ENCODE assay signal across 1 cellular context in genomic region chr19:3132971-3133792, GRCh38.
TF ChIP-seq lines count a peak whose summit lies in the region.

No MANE protein-coding gene starts in this region.

TF ChIP-seq in K562, 482 proteins besides CTCF, POLR2A, EP300 and RAD21 (continues in another document):
- TF ChIP-seq BACH1 (tag; IDR thresholded peaks at IDR 0.05) (peak; percentile 64; the same call in 1 of the 2 replicates), PHF21A (IDR thresholded peaks at IDR 0.05; ENCODE audit: borderline replicate concordance, low read depth) (no peak), E2F5 (CRISPR knock-in tag; IDR thresholded peaks at IDR 0.05) (no peak), ZBTB17 (CRISPR knock-in tag; IDR thresholded peaks at IDR 0.05) (0 out of 2 replicates have a peak, but pooled peaks have one; percentile 24), PKNOX1 (IDR thresholded peaks at IDR 0.05) (peak; percentile 60), FOXA3 (CRISPR knock-in tag; conservative IDR thresholded peaks at IDR 0.05 in 1 of 2, IDR thresholded peaks at IDR 0.05 in 1 of 2) (peak in 1 of 2 experiments; percentile 21; a peak in 1 of 4 replicates), TFAP4 (CRISPR knock-in tag; IDR thresholded peaks at IDR 0.05; ENCODE audit: borderline replicate concordance) (peak; percentile 12; the same call in 1 of the 2 replicates), CXXC5 (CRISPR knock-in tag; IDR thresholded peaks at IDR 0.05) (peak; percentile 48; the same call in 1 of the 2 replicates), TCF3 (CRISPR knock-in tag; IDR thresholded peaks at IDR 0.05) (peak; percentile 55), ZNF316 (IDR thresholded peaks at IDR 0.05) (peak; percentile 44), BRF2 (IDR thresholded peaks at IDR 0.05; ENCODE audit: borderline replicate concordance, insufficient read depth, insufficient read length) (no peak), POU5F1 (IDR thresholded peaks at IDR 0.05; ENCODE audit: borderline replicate concordance, low read depth, low read length, partially characterized antibody) (peak; percentile 3), ZNF197 (CRISPR knock-in tag; IDR thresholded peaks at IDR 0.05; ENCODE audit: low read depth) (peak; percentile 47; the same call in 1 of the 2 replicates), CBFA2T3 (IDR thresholded peaks at IDR 0.05) (peak; percentile 77), GATAD2B (IDR thresholded peaks at IDR 0.05; ENCODE audit: borderline replicate concordance) (no peak), LCOR (CRISPR knock-in tag; IDR thresholded peaks at IDR 0.05) (0 out of 2 replicates have a peak, but pooled peaks have one; percentile 30), KLF6 (CRISPR knock-in tag; IDR thresholded peaks at IDR 0.05; ENCODE audit: borderline replicate concordance) (no peak), CC2D1A (IDR thresholded peaks at IDR 0.05) (no peak; the same call in 1 of the 2 replicates), ZNF445 (CRISPR knock-in tag; IDR thresholded peaks at IDR 0.05; ENCODE audit: low read depth) (no peak), FOSL1 (tag; conservative IDR thresholded peaks at IDR 0.05) (peak; percentile 89), DMBX1 (CRISPR knock-in tag; IDR thresholded peaks at IDR 0.05; ENCODE audit: borderline replicate concordance) (peak; percentile 75), NCOR1 (IDR thresholded peaks at IDR 0.05) (peak; percentile 5; the same call in 1 of the 2 replicates), ZBTB7A (IDR thresholded peaks at IDR 0.05; ENCODE audit: borderline replicate concordance, control insufficient read depth, low read depth, low read length) (no peak; the same call in 1 of the 2 replicates), SMARCE1 (IDR thresholded peaks at IDR 0.05) (peak; percentile 58; the same call in 1 of the 2 replicates), TEAD4 (IDR thresholded peaks at IDR 0.05; ENCODE audit: low read length) (peak; percentile 67; the same call in 1 of the 2 replicates), TEAD4 (CRISPR knock-in tag; IDR thresholded peaks at IDR 0.05; ENCODE audit: borderline replicate concordance) (no peak), ZNF449 (CRISPR knock-in tag; IDR thresholded peaks at IDR 0.05) (0 out of 2 replicates have a peak, but pooled peaks have one; percentile 19), ZNF395 (CRISPR knock-in tag; IDR thresholded peaks at IDR 0.05) (peak; percentile 96), ARID1B (IDR thresholded peaks at IDR 0.05) (peak; percentile 77), EGR1 (conservative IDR thresholded peaks at IDR 0.05) (peak; percentile 91), CREM (IDR thresholded peaks at IDR 0.05; ENCODE audit: low read depth) (peak; percentile 61; the same call in 1 of the 2 replicates), JUND (IDR thresholded peaks at IDR 0.05; ENCODE audit: borderline replicate concordance, low read depth, low read length) (peak; percentile 12; the same call in 1 of the 2 replicates), JUND (tag; IDR thresholded peaks at IDR 0.05; ENCODE audit: borderline replicate concordance, low read depth, low read length) (no peak), L3MBTL2 (IDR thresholded peaks at IDR 0.05) (peak; percentile 34; the same call in 1 of the 2 replicates), MTA2 (IDR thresholded peaks at IDR 0.05; ENCODE audit: low read depth) (peak; percentile 40; the same call in 1 of the 2 replicates), ZBTB9 (CRISPR knock-in tag; IDR thresholded peaks at IDR 0.05) (peak; percentile 78; the same call in 1 of the 2 replicates), CEBPG (CRISPR knock-in tag; IDR thresholded peaks at IDR 0.05) (no peak), CEBPG (tag; conservative IDR thresholded peaks at IDR 0.05 in 1 of 2, IDR thresholded peaks at IDR 0.05 in 1 of 2) (no peak), CBFA2T2 (conservative IDR thresholded peaks at IDR 0.05) (peak; percentile 65), MEIS2 (IDR thresholded peaks at IDR 0.05; ENCODE audit: partially characterized antibody) (peak; percentile 51), VEZF1 (CRISPR knock-in tag; IDR thresholded peaks at IDR 0.05) (peak; percentile 66)
- TF ChIP-seq, protein P1, sequence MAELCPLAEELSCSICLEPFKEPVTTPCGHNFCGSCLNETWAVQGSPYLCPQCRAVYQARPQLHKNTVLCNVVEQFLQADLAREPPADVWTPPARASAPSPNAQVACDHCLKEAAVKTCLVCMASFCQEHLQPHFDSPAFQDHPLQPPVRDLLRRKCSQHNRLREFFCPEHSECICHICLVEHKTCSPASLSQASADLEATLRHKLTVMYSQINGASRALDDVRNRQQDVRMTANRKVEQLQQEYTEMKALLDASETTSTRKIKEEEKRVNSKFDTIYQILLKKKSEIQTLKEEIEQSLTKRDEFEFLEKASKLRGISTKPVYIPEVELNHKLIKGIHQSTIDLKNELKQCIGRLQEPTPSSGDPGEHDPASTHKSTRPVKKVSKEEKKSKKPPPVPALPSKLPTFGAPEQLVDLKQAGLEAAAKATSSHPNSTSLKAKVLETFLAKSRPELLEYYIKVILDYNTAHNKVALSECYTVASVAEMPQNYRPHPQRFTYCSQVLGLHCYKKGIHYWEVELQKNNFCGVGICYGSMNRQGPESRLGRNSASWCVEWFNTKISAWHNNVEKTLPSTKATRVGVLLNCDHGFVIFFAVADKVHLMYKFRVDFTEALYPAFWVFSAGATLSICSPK (IDR thresholded peaks at IDR 0.05; ENCODE audit: borderline replicate concordance) = no peak
- TF ChIP-seq, protein P2, sequence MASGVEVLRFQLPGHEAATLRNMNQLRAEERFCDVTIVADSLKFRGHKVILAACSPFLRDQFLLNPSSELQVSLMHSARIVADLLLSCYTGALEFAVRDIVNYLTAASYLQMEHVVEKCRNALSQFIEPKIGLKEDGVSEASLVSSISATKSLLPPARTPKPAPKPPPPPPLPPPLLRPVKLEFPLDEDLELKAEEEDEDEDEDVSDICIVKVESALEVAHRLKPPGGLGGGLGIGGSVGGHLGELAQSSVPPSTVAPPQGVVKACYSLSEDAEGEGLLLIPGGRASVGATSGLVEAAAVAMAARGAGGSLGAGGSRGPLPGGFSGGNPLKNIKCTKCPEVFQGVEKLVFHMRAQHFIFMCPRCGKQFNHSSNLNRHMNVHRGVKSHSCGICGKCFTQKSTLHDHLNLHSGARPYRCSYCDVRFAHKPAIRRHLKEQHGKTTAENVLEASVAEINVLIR (CRISPR knock-in tag; IDR thresholded peaks at IDR 0.05) = 0 out of 2 replicates have a peak, but pooled peaks have one; percentile 30
- TF ChIP-seq, protein P3, sequence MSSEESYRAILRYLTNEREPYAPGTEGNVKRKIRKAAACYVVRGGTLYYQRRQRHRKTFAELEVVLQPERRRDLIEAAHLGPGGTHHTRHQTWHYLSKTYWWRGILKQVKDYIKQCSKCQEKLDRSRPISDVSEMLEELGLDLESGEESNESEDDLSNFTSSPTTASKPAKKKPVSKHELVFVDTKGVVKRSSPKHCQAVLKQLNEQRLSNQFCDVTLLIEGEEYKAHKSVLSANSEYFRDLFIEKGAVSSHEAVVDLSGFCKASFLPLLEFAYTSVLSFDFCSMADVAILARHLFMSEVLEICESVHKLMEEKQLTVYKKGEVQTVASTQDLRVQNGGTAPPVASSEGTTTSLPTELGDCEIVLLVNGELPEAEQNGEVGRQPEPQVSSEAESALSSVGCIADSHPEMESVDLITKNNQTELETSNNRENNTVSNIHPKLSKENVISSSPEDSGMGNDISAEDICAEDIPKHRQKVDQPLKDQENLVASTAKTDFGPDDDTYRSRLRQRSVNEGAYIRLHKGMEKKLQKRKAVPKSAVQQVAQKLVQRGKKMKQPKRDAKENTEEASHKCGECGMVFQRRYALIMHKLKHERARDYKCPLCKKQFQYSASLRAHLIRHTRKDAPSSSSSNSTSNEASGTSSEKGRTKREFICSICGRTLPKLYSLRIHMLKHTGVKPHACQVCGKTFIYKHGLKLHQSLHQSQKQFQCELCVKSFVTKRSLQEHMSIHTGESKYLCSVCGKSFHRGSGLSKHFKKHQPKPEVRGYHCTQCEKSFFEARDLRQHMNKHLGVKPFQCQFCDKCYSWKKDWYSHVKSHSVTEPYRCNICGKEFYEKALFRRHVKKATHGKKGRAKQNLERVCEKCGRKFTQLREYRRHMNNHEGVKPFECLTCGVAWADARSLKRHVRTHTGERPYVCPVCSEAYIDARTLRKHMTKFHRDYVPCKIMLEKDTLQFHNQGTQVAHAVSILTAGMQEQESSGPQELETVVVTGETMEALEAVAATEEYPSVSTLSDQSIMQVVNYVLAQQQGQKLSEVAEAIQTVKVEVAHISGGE (CRISPR knock-in tag; IDR thresholded peaks at IDR 0.05) = peak in 1 of 3 experiments; percentile 68; a peak in 2 of 6 replicates
- TF ChIP-seq, protein P4, sequence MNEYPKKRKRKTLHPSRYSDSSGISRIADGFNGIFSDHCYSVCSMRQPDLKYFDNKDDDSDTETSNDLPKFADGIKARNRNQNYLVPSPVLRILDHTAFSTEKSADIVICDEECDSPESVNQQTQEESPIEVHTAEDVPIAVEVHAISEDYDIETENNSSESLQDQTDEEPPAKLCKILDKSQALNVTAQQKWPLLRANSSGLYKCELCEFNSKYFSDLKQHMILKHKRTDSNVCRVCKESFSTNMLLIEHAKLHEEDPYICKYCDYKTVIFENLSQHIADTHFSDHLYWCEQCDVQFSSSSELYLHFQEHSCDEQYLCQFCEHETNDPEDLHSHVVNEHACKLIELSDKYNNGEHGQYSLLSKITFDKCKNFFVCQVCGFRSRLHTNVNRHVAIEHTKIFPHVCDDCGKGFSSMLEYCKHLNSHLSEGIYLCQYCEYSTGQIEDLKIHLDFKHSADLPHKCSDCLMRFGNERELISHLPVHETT (CRISPR knock-in tag; conservative IDR thresholded peaks at IDR 0.05 in 1 of 2, IDR thresholded peaks at IDR 0.05 in 1 of 2) = peak in 1 of 2 experiments; percentile 73; a peak in 1 of 4 replicates
